In genomic region chr9:133351908-133352634, GRCh38 we compare ENCODE assay signal across 1 cellular context.
TF ChIP-seq lines count a peak whose summit lies in the region.

No MANE protein-coding gene starts in this region.

TF ChIP-seq in HepG2, 621 proteins besides CTCF, POLR2A, EP300 and RAD21 (continued from another document and continues in another):
- TF ChIP-seq PAXIP1 (CRISPR knock-in tag; conservative IDR thresholded peaks at IDR 0.05) (no peak), ARNT (IDR thresholded peaks at IDR 0.05) (no peak), NFE2L2 (IDR thresholded peaks at IDR 0.05; ENCODE audit: low read length) (no peak), MLXIP (CRISPR knock-in tag; IDR thresholded peaks at IDR 0.05; ENCODE audit: borderline replicate concordance) (no peak), ZNF225 (CRISPR knock-in tag; IDR thresholded peaks at IDR 0.05) (no peak), BCL3 (CRISPR knock-in tag; IDR thresholded peaks at IDR 0.05) (peak; percentile 78; the same call in 1 of the 2 replicates), ZNF75D (CRISPR knock-in tag; IDR thresholded peaks at IDR 0.05; ENCODE audit: borderline replicate concordance) (no peak), ZNF761 (CRISPR knock-in tag; conservative IDR thresholded peaks at IDR 0.05) (no peak), POGK (CRISPR knock-in tag; conservative IDR thresholded peaks at IDR 0.05) (no peak), MLLT10 (CRISPR knock-in tag; IDR thresholded peaks at IDR 0.05) (no peak), MEF2D (CRISPR knock-in tag; IDR thresholded peaks at IDR 0.05) (no peak), ZNF18 (CRISPR knock-in tag; IDR thresholded peaks at IDR 0.05; ENCODE audit: insufficient replicate concordance) (no peak), ZNF510 (CRISPR knock-in tag; IDR thresholded peaks at IDR 0.05; ENCODE audit: low read depth) (no peak), ZNF570 (CRISPR knock-in tag; IDR thresholded peaks at IDR 0.05; ENCODE audit: borderline replicate concordance) (no peak), FOXC1 (CRISPR knock-in tag; IDR thresholded peaks at IDR 0.05; ENCODE audit: borderline replicate concordance) (no peak), ZNF766 (CRISPR knock-in tag; IDR thresholded peaks at IDR 0.05; ENCODE audit: borderline replicate concordance) (no peak), BCL6 (CRISPR knock-in tag; IDR thresholded peaks at IDR 0.05) (no peak), RNF2 (conservative IDR thresholded peaks at IDR 0.05; ENCODE audit: low read depth) (no peak), PHF8 (CRISPR knock-in tag; IDR thresholded peaks at IDR 0.05) (no peak), ZUFSP (CRISPR knock-in tag; IDR thresholded peaks at IDR 0.05; ENCODE audit: borderline replicate concordance) (no peak), ZSCAN30 (CRISPR knock-in tag; IDR thresholded peaks at IDR 0.05) (no peak), ZNF768 (CRISPR knock-in tag; IDR thresholded peaks at IDR 0.05) (no peak), FOSL1 (CRISPR knock-in tag; IDR thresholded peaks at IDR 0.05; ENCODE audit: borderline replicate concordance) (no peak), ZNF589 (CRISPR knock-in tag; conservative IDR thresholded peaks at IDR 0.05) (no peak), CERS6 (CRISPR knock-in tag; IDR thresholded peaks at IDR 0.05) (no peak), ZC3H4 (CRISPR knock-in tag; IDR thresholded peaks at IDR 0.05; ENCODE audit: borderline replicate concordance) (no peak), RBM39 (IDR thresholded peaks at IDR 0.05; ENCODE audit: low read depth, low read length, poor library complexity, severe bottlenecking) (no peak), MED1 (CRISPR knock-in tag; IDR thresholded peaks at IDR 0.05) (peak; percentile 15; the same call in 1 of the 2 replicates), ZNF777 (CRISPR knock-in tag; IDR thresholded peaks at IDR 0.05) (no peak), SAFB2 (CRISPR knock-in tag; IDR thresholded peaks at IDR 0.05; ENCODE audit: borderline replicate concordance, low read depth) (no peak), ZFP1 (CRISPR knock-in tag; IDR thresholded peaks at IDR 0.05) (no peak), NR2C2 (CRISPR knock-in tag; IDR thresholded peaks at IDR 0.05; ENCODE audit: borderline replicate concordance) (peak; percentile 27; the same call in 1 of the 2 replicates), MATR3 (CRISPR knock-in tag; IDR thresholded peaks at IDR 0.05) (no peak), ZFX (CRISPR knock-in tag; IDR thresholded peaks at IDR 0.05; ENCODE audit: low read depth) (no peak; the same call in 1 of the 2 replicates), ZBTB43 (CRISPR knock-in tag; conservative IDR thresholded peaks at IDR 0.05) (no peak), PHF5A (CRISPR knock-in tag; IDR thresholded peaks at IDR 0.05; ENCODE audit: low read depth, unreplicated experiment) (no peak), TEAD2 (CRISPR knock-in tag; IDR thresholded peaks at IDR 0.05) (no peak), ZNF263 (CRISPR knock-in tag; IDR thresholded peaks at IDR 0.05) (peak; percentile 96), ZNF615 (CRISPR knock-in tag; IDR thresholded peaks at IDR 0.05; ENCODE audit: borderline replicate concordance) (no peak), TBP (CRISPR knock-in tag; IDR thresholded peaks at IDR 0.05) (no peak), ZNF143 (CRISPR knock-in tag; IDR thresholded peaks at IDR 0.05) (no peak), ZNF644 (CRISPR knock-in tag; IDR thresholded peaks at IDR 0.05; ENCODE audit: low read depth) (peak; percentile 54; the same call in 1 of the 2 replicates), MAX (IDR thresholded peaks at IDR 0.05) (no peak), JDP2 (CRISPR knock-in tag; IDR thresholded peaks at IDR 0.05; ENCODE audit: borderline replicate concordance) (no peak), ZNF256 (CRISPR knock-in tag; conservative IDR thresholded peaks at IDR 0.05) (no peak), STAT6 (CRISPR knock-in tag; IDR thresholded peaks at IDR 0.05; ENCODE audit: borderline replicate concordance) (no peak), ZFP90 (CRISPR knock-in tag; IDR thresholded peaks at IDR 0.05; ENCODE audit: borderline replicate concordance) (0 out of 2 replicates have a peak, but pooled peaks have one; percentile 38), ESRRA (CRISPR knock-in tag; IDR thresholded peaks at IDR 0.05; ENCODE audit: low read depth) (no peak), PHF21A (CRISPR knock-in tag; IDR thresholded peaks at IDR 0.05) (no peak), RAD51 (IDR thresholded peaks at IDR 0.05; ENCODE audit: borderline replicate concordance) (no peak), TOPORS (CRISPR knock-in tag; IDR thresholded peaks at IDR 0.05) (no peak), KLF15 (CRISPR knock-in tag; IDR thresholded peaks at IDR 0.05; ENCODE audit: borderline replicate concordance) (no peak), TBL1XR1 (IDR thresholded peaks at IDR 0.05; ENCODE audit: borderline replicate concordance, low read length, partially characterized antibody) (no peak)
